20 cellular contexts compared by ENCODE assay signal in genomic region chr6:35160642-35161041, GRCh38. TPM values are rescaled to one million over a fixed set of nuclear protein-coding genes. Genes with fewer than 3 reads are reported as not detected.
"Had no signal": no experiment of that assay in that cellular context is flagged by ENCODE, and none has a peak within 500 bp of the region (broad histone marks: within the 10 kb centered on the region; RNA-seq: fewer than 3 reads in every experiment).

No MANE protein-coding gene starts in this region.

- H3K9me3 Mint-ChIP-seq: activated CD4-positive, alpha-beta T cell treated with anti-CD3 and anti-CD28 coated beads, Interleukin-2, amount 10 ng/mL, durations not matched to agents 7 days and 5 days; activated naive CD8-positive, alpha-beta T cell treated with anti-CD3 and anti-CD28 coated beads, Interleukin-2, amount 50 U/mL, for 24 hours had no signal

- H3K9me3 ChIP-seq: colonic mucosa, neutrophil, right atrium auricular region, tibial artery, uterus had no signal

- DNase-seq: activated CD4-positive, alpha-beta T cell treated with anti-CD3 and anti-CD28 coated beads, Interleukin-2, amount 10 ng/mL, durations not matched to agents 7 days and 5 days; activated CD4-positive, CD25-positive, alpha-beta regulatory T cell; activated CD8-positive, alpha-beta memory T cell treated with anti-CD3 and anti-CD28 coated beads for 24 hours; activated naive CD4-positive, alpha-beta T cell treated with Interleukin-2 at 50 U/mL for 16 hours; activated naive CD8-positive, alpha-beta T cell treated with anti-CD3 and anti-CD28 coated beads, Interleukin-2, amount 50 U/mL, for 24 hours; caudate nucleus; colonic mucosa; effector memory CD4-positive, alpha-beta T cell; kidney glomerular epithelial cell; tibial artery; uterus had no signal

- H3K4me1 ChIP-seq: uterus had no signal

- H3K27me3 ChIP-seq: colonic mucosa, hepatocyte, right atrium auricular region, tibial artery, uterus had no signal

- H3K79me2 ChIP-seq: hepatocyte had no signal

- FAIRE-seq: TTC549 had no signal

- H3K4me2 ChIP-seq: hepatocyte, smooth muscle cell had no signal

- H3K36me3 ChIP-seq: colonic mucosa, neutrophil, right atrium auricular region, tibial artery, uterus had no signal

- H3K36me3 Mint-ChIP-seq: mesothelial cell of epicardium had no signal

- H3K27ac Mint-ChIP-seq: activated CD4-positive, alpha-beta T cell treated with anti-CD3 and anti-CD28 coated beads, Interleukin-2, amount 10 ng/mL, durations not matched to agents 7 days and 5 days; activated naive CD8-positive, alpha-beta T cell treated with anti-CD3 and anti-CD28 coated beads, Interleukin-2, amount 50 U/mL, for 24 hours; mesothelial cell of epicardium had no signal

- H3K27ac ChIP-seq: colonic mucosa, epithelial cell of prostate, hepatocyte, neutrophil, right atrium auricular region, uterus had no signal

- ATAC-seq: activated naive CD8-positive, alpha-beta T cell treated with anti-CD3 and anti-CD28 coated beads, Interleukin-2, amount 50 U/mL, for 24 hours had no signal

- H2AFZ ChIP-seq: hepatocyte had no signal

- H3K4me3 Mint-ChIP-seq: activated CD4-positive, alpha-beta T cell treated with anti-CD3 and anti-CD28 coated beads, Interleukin-2, amount 10 ng/mL, durations not matched to agents 7 days and 5 days; activated naive CD8-positive, alpha-beta T cell treated with anti-CD3 and anti-CD28 coated beads, Interleukin-2, amount 50 U/mL, for 24 hours; mesothelial cell of epicardium had no signal

- H3K4me3 ChIP-seq: colonic mucosa, hepatocyte, right atrium auricular region, smooth muscle cell, tibial artery, uterus had no signal

- H3K4me1 Mint-ChIP-seq: activated CD4-positive, alpha-beta T cell treated with anti-CD3 and anti-CD28 coated beads, Interleukin-2, amount 10 ng/mL, durations not matched to agents 7 days and 5 days; activated naive CD8-positive, alpha-beta T cell treated with anti-CD3 and anti-CD28 coated beads, Interleukin-2, amount 50 U/mL, for 24 hours had no signal

RNA-seq across cellular contexts. Expression of gene TCP11, which starts 19.5 kb away (rescaled TPM):
- total RNA-seq: activated CD4-positive, alpha-beta T cell treated with anti-CD3 and anti-CD28 coated beads, Interleukin-2, amount 10 ng/mL, durations not matched to agents 7 days and 5 days; colonic mucosa; hepatocyte; myocyte; posterior vena cava; right atrium auricular region; smooth muscle cell had no signal
- polyA plus RNA-seq: hepatocyte had no signal

RNA-seq across cellular contexts. Expression of gene SCUBE3, which starts 53.1 kb away (rescaled TPM):
- total RNA-seq: activated CD4-positive, alpha-beta T cell treated with anti-CD3 and anti-CD28 coated beads, Interleukin-2, amount 10 ng/mL, durations not matched to agents 7 days and 5 days had no signal
